8 cellular contexts compared by ENCODE assay signal in genomic region chr12:2890001-2890387, GRCh38. TPM values are rescaled to one million over a fixed set of nuclear protein-coding genes. Genes with fewer than 3 reads are reported as not detected.
DNase-seq lines count a peak whose midpoint lies in the region; ATAC-seq and TF ChIP-seq lines count a peak whose summit lies in the region.

No MANE protein-coding gene starts in this region.

- H3K27ac ChIP-seq in VCaP, result peak overlapping the region; percentile 88

- DNase-seq in fibroblast of villous mesenchyme (ENCODE audit: low read depth) (no peak), skeletal muscle cell (ENCODE audit: low read depth) (no peak), superior temporal gyrus (ENCODE audit: extremely low spot score) (no peak), KG1 (lab: John Stamatoyannopoulos, UW) (no peak)

- peak overlapping the region; percentile 87 for H3K4me3 ChIP-seq in fibroblast of villous mesenchyme (ENCODE audit: low read depth, low read length)
- H3K4me3 ChIP-seq in skeletal muscle cell (ENCODE audit: low read depth, low read length), result peak overlapping the region; percentile 81

- ATAC-seq in GM21737 (IDR thresholded peaks at IDR 0.05; ENCODE audit: unreplicated experiment) (peak; percentile 2), GM19023 (IDR thresholded peaks at IDR 0.05; ENCODE audit: unreplicated experiment) (no peak), HG03196 (IDR thresholded peaks at IDR 0.05; ENCODE audit: unreplicated experiment) (no peak)

- no peak for TF ChIP-seq CTCF in VCaP (conservative IDR thresholded peaks at IDR 0.05)
- no peak for TF ChIP-seq CTCF in fibroblast of villous mesenchyme (IDR thresholded peaks at IDR 0.05; ENCODE audit: insufficient read depth, low read depth, low read length)

RNA-seq across cellular contexts. Expression of gene TULP3, which starts 0.7 kb away (rescaled TPM):
- 39.9 and 41.5 TPM in 2 replicates for total RNA-seq in fibroblast of villous mesenchyme

RNA-seq across cellular contexts. Expression of gene RHNO1, which starts 13.0 kb away (rescaled TPM):
- 28.3 and 38.0 TPM in 2 replicates for total RNA-seq in fibroblast of villous mesenchyme

RNA-seq across cellular contexts. Expression of gene FOXM1, which starts 13.0 kb away (rescaled TPM):
- total RNA-seq in fibroblast of villous mesenchyme, result 16.4 and 17.7 TPM in 2 replicates

RNA-seq across cellular contexts. Expression of gene TEX52, which starts 33.2 kb away (rescaled TPM):
- total RNA-seq in fibroblast of villous mesenchyme, result not detected in 2 replicates

RNA-seq across cellular contexts. Expression of gene NRIP2, which starts 55.2 kb away (rescaled TPM):
- total RNA-seq in fibroblast of villous mesenchyme, result under 0.01 and 0.86 TPM in 2 replicates
